Comparison of ENCODE assay signal across 8 cellular contexts in genomic region chr9:115117999-115118470, GRCh38. TPM values are rescaled to one million over a fixed set of nuclear protein-coding genes. Genes with fewer than 3 reads are reported as not detected.
DNase-seq lines count a peak whose midpoint lies in the region; ATAC-seq and TF ChIP-seq lines count a peak whose summit lies in the region.

TNC (minus strand) TSS chr9:115118157; CDS start chr9:115091018, 27,139 bp downstream.

- H3K9me3 ChIP-seq in ES-I3 (ENCODE audit: control insufficient read depth, insufficient read depth, low read length) (no peaks in the 10 kb centered on the region), NT2/D1 (ENCODE audit: insufficient read depth, low read length) (peaks cover 4% of the 10 kb centered on the region; the same call in 1 of the 2 replicates), esophagus muscularis mucosa (no peaks in the 10 kb centered on the region), mucosa of rectum (ENCODE audit: control insufficient read depth in 2 of 2, low read length in 2 of 2) (no peaks in the 10 kb centered on the region)

- H3K4me1 ChIP-seq in ES-I3 (ENCODE audit: insufficient read depth, low read length) (peaks cover 15% of the 10 kb centered on the region), NT2/D1 (ENCODE audit: insufficient read depth, insufficient read length) (peaks cover 5% of the 10 kb centered on the region), esophagus muscularis mucosa (peaks cover 12 to 63% (median 43%) of the 10 kb centered on the region in 4 donors), mucosa of rectum (ENCODE audit: control insufficient read depth in 2 of 2, insufficient read depth in 2 of 2, low read length in 2 of 2) (peaks cover 0 to 3% of the 10 kb centered on the region in 2 donors)

- H3K27ac ChIP-seq in esophagus muscularis mucosa (replicated peaks in 1 of 4): peak within 1 kb of the TSS; percentile 90 to 92 (median 91)
- H3K27ac ChIP-seq in mucosa of rectum (ENCODE audit: low read depth in 2 of 2, low read length in 2 of 2): peak within 1 kb of the TSS; percentile 44 to 71

- WGBS in esophagus muscularis mucosa: 2% methylated on average over 11 of the region's 29 CpGs

- TF ChIP-seq POLR2A in esophagus muscularis mucosa (IDR thresholded peaks at IDR 0.05; ENCODE audit: low read depth): peak; percentile 50

- no peak for TF ChIP-seq CTCF in esophagus muscularis mucosa (IDR thresholded peaks at IDR 0.05)

- intact Hi-C loops in esophagus muscularis mucosa (cut with DNase I): loop anchor here (5.0 to 10.0 kb wide), 2 partner anchors 101 to 407 kb away; no protein-coding TSS in a partner anchor

- DNase-seq in NT2/D1 (ENCODE audit: low read depth, low spot score) (peak; percentile 57), esophagus muscularis mucosa (ENCODE audit: extremely low spot score) (no peak), GM19240 (ENCODE audit: insufficient read length, low spot score) (no peak)
- no peak for DNase-seq in stimulated activated CD4-positive, alpha-beta T cell treated with anti-CD3 and anti-CD28 coated beads, Interleukin-4, amount 100 ng/mL, for 1 hour

- H3K27me3 ChIP-seq in NT2/D1 (ENCODE audit: insufficient read depth, insufficient read length): peaks cover 35% of the 10 kb centered on the region
- no peaks in the 10 kb centered on the region for H3K27me3 ChIP-seq in esophagus muscularis mucosa
- peaks cover 23 to 25% of the 10 kb centered on the region in 2 donors for H3K27me3 ChIP-seq in mucosa of rectum (ENCODE audit: control insufficient read depth in 2 of 2, insufficient read depth in 2 of 2, low read length in 2 of 2)

- peak within 1 kb of the TSS; percentile 60 for H3K4me3 ChIP-seq in NT2/D1 (ENCODE audit: insufficient read length, low read depth)
- peak within 1 kb of the TSS; percentile 53 to 69 (median 59) for H3K4me3 ChIP-seq in esophagus muscularis mucosa
- peak within 1 kb of the TSS; percentile 12 to 55 for H3K4me3 ChIP-seq in mucosa of rectum (ENCODE audit: low read length in 2 of 2)

- H3K36me3 ChIP-seq in ES-I3 (ENCODE audit: insufficient read depth, low read length): peaks cover 4% of the 10 kb centered on the region
- peaks cover 33% of the 10 kb centered on the region for H3K36me3 ChIP-seq in NT2/D1 (ENCODE audit: insufficient read depth, insufficient read length, low read length)
- peaks cover 0 to 7% (median 0%) of the 10 kb centered on the region in 4 donors for H3K36me3 ChIP-seq in esophagus muscularis mucosa
- H3K36me3 ChIP-seq in mucosa of rectum (ENCODE audit: control insufficient read depth in 2 of 2, insufficient read depth in 2 of 2, low read length in 2 of 2): no peaks in the 10 kb centered on the region

- H3K9ac ChIP-seq in ES-I3 (ENCODE audit: low read depth, low read length) (peak within 1 kb of the TSS; percentile 75), NT2/D1 (ENCODE audit: insufficient read length, low read depth) (peak within 1 kb of the TSS; percentile 70), mucosa of rectum (ENCODE audit: low read depth in 1 of 2, low read length in 2 of 2) (peak within 1 kb of the TSS; percentile 7 to 33)

- TF ChIP-seq EP300 in esophagus muscularis mucosa (IDR thresholded peaks at IDR 0.05): no peak

- no peak for ATAC-seq in HG02678 (IDR thresholded peaks at IDR 0.05; ENCODE audit: unreplicated experiment)
- ATAC-seq in GM18517 (IDR thresholded peaks at IDR 0.05; ENCODE audit: unreplicated experiment): no peak

RNA-seq across cellular contexts. Expression of gene TNC, which starts in this region (rescaled TPM):
- 100 to 1,000 TPM; 216 to 576 (median 478) TPM for total RNA-seq in esophagus muscularis mucosa

Comparison
In these comparisons a context has a peak if more than half of its experiments do, and no peak if none do; other contexts are left out.
1. H3K9ac ChIP-seq: peak in every context shown above with its lines; median percentile 75 in ES-I3; 70 in NT2/D1; 20 in mucosa of rectum.